ENCODE assay signal across 2 cellular contexts in genomic region chr5:115894342-115894741, GRCh38.
TF ChIP-seq lines count a peak whose summit lies in the region.

No MANE protein-coding gene starts in this region.

TF ChIP-seq in liver, 16 proteins besides CTCF, POLR2A, EP300 and RAD21 (continued from another document):
- TF ChIP-seq REST (IDR thresholded peaks at IDR 0.05) = peak; percentile 94
- TF ChIP-seq ZBTB33 (IDR thresholded peaks at IDR 0.05) = no peak
- TF ChIP-seq HNF4A (conservative IDR thresholded peaks at IDR 0.05) = peak; percentile 88 to 97
- TF ChIP-seq HNF4G (IDR thresholded peaks at IDR 0.05) = peak; percentile 91
- no peak for TF ChIP-seq JUND (IDR thresholded peaks at IDR 0.05)
- TF ChIP-seq GABPA (IDR thresholded peaks at IDR 0.05 in 1 of 2, conservative IDR thresholded peaks at IDR 0.05 in 1 of 2) = no peak
- TF ChIP-seq MAX (IDR thresholded peaks at IDR 0.05) = peak; percentile 19
- TF ChIP-seq FOXA1 (IDR thresholded peaks at IDR 0.05) = no peak
- no peak for TF ChIP-seq NR2F2 (IDR thresholded peaks at IDR 0.05)
- no peak for TF ChIP-seq TAF1 (conservative IDR thresholded peaks at IDR 0.05)
- peak; percentile 45 for TF ChIP-seq SP1 (IDR thresholded peaks at IDR 0.05)
- TF ChIP-seq FOXA2 (IDR thresholded peaks at IDR 0.05) = no peak
- TF ChIP-seq YY1 (IDR thresholded peaks at IDR 0.05) = no peak
- no peak for TF ChIP-seq ATF3 (IDR thresholded peaks at IDR 0.05)
- peak; percentile 62 to 83 for TF ChIP-seq RXRA (IDR thresholded peaks at IDR 0.05)

TF ChIP-seq in HepG2, 621 proteins besides CTCF, POLR2A, EP300 and RAD21:
- 0 out of 4 replicates have a peak, but pooled peaks of 1 of the 2 experiments have one; percentile 27 for TF ChIP-seq REST (IDR thresholded peaks at IDR 0.05; ENCODE audit: borderline replicate concordance in 1 of 2, low read depth in 1 of 2, low read length in 2 of 2)
- no peak for TF ChIP-seq ISL2 (CRISPR knock-in tag; IDR thresholded peaks at IDR 0.05)
